In the genomic region with DNA sequence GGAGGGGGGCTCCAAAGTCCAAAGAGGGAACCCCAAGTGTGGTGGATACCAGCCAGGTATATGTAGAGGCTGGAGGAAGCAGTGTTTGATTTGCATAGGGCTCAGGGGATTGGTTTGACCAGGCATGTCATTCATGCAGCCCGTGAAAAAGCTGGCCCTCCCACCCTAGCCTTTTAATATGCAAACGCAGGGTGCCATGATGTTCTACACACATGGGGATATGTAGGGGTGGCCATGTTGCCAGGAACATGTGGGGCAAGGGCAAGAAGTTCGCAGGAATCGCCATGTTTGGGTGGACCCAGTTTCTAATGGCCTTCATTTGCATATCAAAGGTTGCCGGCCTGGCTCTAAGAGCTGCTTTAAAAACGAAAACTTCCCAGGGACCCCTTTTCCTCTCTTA, we compare ENCODE assay signal across 1 cellular context.
TF ChIP-seq lines count a peak whose summit lies in the region.

No MANE protein-coding gene starts in this region.

TF ChIP-seq in K562, 482 proteins besides CTCF, POLR2A, EP300 and RAD21:
- TF ChIP-seq PKNOX1 (IDR thresholded peaks at IDR 0.05): peak; percentile 49
- no peak for TF ChIP-seq MBD1 (CRISPR knock-in tag; IDR thresholded peaks at IDR 0.05)
